ENCODE assay signal across 16 cellular contexts in the genomic region with DNA sequence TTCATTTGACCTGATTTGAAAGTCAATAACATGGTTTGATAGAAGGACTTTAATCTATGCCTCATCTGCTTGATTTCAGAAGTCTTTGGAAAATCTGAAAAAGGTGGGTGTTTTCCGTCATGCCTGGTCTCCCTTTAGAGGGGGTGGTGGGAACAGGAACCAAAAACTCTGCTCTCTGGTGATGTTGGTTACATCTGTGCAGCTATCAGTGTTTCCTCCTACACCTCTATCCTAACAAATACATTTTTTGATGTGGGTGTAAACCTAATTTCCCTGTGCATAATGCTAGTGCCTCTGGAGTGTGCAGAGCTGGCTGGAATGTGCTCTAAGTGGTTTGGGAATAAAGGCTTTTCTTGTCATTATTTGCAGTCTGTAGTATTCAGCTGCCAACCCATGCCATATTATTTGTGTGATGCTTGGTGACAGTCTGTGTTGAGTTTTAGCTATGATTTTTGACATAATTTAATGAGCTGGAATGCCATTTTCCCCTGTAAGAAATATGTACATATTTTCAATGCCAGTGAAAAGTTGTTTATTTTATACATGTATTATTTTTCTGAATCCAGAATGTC.
"Had no signal": no experiment of that assay in that cellular context is flagged by ENCODE, and none has a peak within 500 bp of the region (broad histone marks: within the 10 kb centered on the region; RNA-seq: fewer than 3 reads in every experiment).

No MANE protein-coding gene starts in this region.

- DNase-seq: effector memory CD4-positive, alpha-beta T cell; islet precursor cell; mammary epithelial cell; naive thymus-derived CD4-positive, alpha-beta T cell; posterior cingulate gyrus; sigmoid colon; stimulated activated CD4-positive, alpha-beta T cell treated with anti-CD3 and anti-CD28 coated beads, Interleukin-2, amount 100 ng/mL, for 24 hours; stimulated activated CD4-positive, alpha-beta T cell treated with anti-CD3 and anti-CD28 coated beads, Interleukin-4, amount 100 ng/mL, for 4 hours; stimulated activated naive B cell treated with anti-CD40 and anti-IgM and Interleukin-4, amounts not matched to agents 10 μg/mL and 1 μg/mL and 100 μg/mL, for 72 hours; stimulated activated naive CD8-positive, alpha-beta T cell treated with anti-CD3 and anti-CD28 coated beads, Interleukin-15, amount 100 ng/mL, for 72 hours; transverse colon had no signal

- H3K27ac ChIP-seq: right atrium auricular region, sigmoid colon, skin epidermis, thoracic aorta, transverse colon had no signal

- ATAC-seq: esophagus mucosa; left lobe of liver; naive thymus-derived CD4-positive, alpha-beta T cell; stimulated activated naive B cell treated with anti-CD40 and anti-IgM and Interleukin-4, amounts not matched to agents 10 μg/mL and 1 μg/mL and 100 μg/mL, for 72 hours; stimulated activated naive CD8-positive, alpha-beta T cell treated with anti-CD3 and anti-CD28 coated beads, Interleukin-15, amount 100 ng/mL, for 72 hours had no signal

- H3K36me3 ChIP-seq: right atrium auricular region, sigmoid colon, thoracic aorta, transverse colon had no signal

- H3K4me1 ChIP-seq: right atrium auricular region, sigmoid colon, transverse colon had no signal

- H3K4me3 ChIP-seq: right atrium auricular region, sigmoid colon, skin epidermis, thoracic aorta, transverse colon had no signal

- H3K27me3 ChIP-seq: right atrium auricular region, sigmoid colon, transverse colon had no signal

- H3K9me3 ChIP-seq: right atrium auricular region, sigmoid colon, thoracic aorta, transverse colon had no signal
